In genomic region chr6:9307187-9307586, GRCh38 we compare ENCODE assay signal across 24 cellular contexts.
"Had no signal": no experiment of that assay in that cellular context is flagged by ENCODE, and none has a peak within 500 bp of the region (broad histone marks: within the 10 kb centered on the region; RNA-seq: fewer than 3 reads in every experiment).

No MANE protein-coding gene starts in this region.

- DNase-seq: stimulated activated CD4-positive, alpha-beta T cell treated with anti-CD3 and anti-CD28 coated beads, Interleukin-2, amount 100 ng/mL, for 48 hours; stimulated activated CD4-positive, alpha-beta T cell treated with anti-CD3 and anti-CD28 coated beads, Interleukin-4, amount 100 ng/mL, for 1 hour; stimulated activated CD4-positive, alpha-beta T cell treated with anti-CD3 and anti-CD28 coated beads, Interleukin-4, amount 100 ng/mL, for 24 hours; stimulated activated CD4-positive, alpha-beta T cell treated with anti-CD3 and anti-CD28 coated beads, Interleukin-4, amount 100 ng/mL, for 4 hours; stimulated activated CD8-positive, alpha-beta memory T cell treated with anti-CD3 and anti-CD28 coated beads, Interleukin-4, amount 100 ng/mL, for 48 hours; stimulated activated naive B cell treated with anti-CD40 and anti-IgM and Interleukin-4, amounts not matched to agents 10 μg/mL and 1 μg/mL and 100 μg/mL, for 72 hours; stimulated activated naive CD4-positive, alpha-beta T cell; stimulated activated naive CD4-positive, alpha-beta T cell treated with Interleukin-2 at 50 U/mL for 16 hours; stimulated activated naive CD8-positive, alpha-beta T cell treated with anti-CD3 and anti-CD28 coated beads, Interleukin-15, amount 100 ng/mL, for 72 hours; stimulated activated naive CD8-positive, alpha-beta T cell treated with anti-CD3 and anti-CD28 coated beads, Interleukin-15, Interleukin-2, amounts not matched to agents 100 U/mL and 50 U/mL, for 24 hours; stomach; substantia nigra; testis; thyroid gland; tibial artery; transverse colon; upper lobe of right lung; uterus had no signal

- H3K4me1 ChIP-seq: stomach, testis, thyroid gland, tibial artery, tibial nerve, transverse colon, upper lobe of left lung, upper lobe of right lung, uterus, vagina had no signal

- H3K9me3 ChIP-seq: stomach, testis, thoracic aorta, thyroid gland, tibial artery, tibial nerve, transverse colon, upper lobe of left lung, upper lobe of right lung, uterus, vagina had no signal

- H3K27me3 ChIP-seq: stomach, testis, thyroid gland, tibial artery, tibial nerve, transverse colon, upper lobe of left lung, upper lobe of right lung, uterus, vagina had no signal

- ATAC-seq: stimulated activated effector memory CD8-positive, alpha-beta T cell treated with anti-CD3 and anti-CD28 coated beads, Interleukin-12 subunit alpha, Interleukin-12 subunit beta, amount 100 ng/mL, for 72 hours; stimulated activated memory B cell treated with anti-CD40 and anti-IgM and Interleukin-4, amounts not matched to agents 10 μg/mL and 1 μg/mL and 100 μg/mL, for 72 hours; stimulated activated naive B cell treated with anti-CD40 and anti-IgM and Interleukin-4, amounts not matched to agents 10 μg/mL and 1 μg/mL and 100 μg/mL, for 72 hours; stimulated activated naive CD8-positive, alpha-beta T cell treated with anti-CD3 and anti-CD28 coated beads, Interleukin-15, amount 100 ng/mL, for 72 hours; stimulated activated naive CD8-positive, alpha-beta T cell treated with anti-CD3 and anti-CD28 coated beads, Interleukin-15, Interleukin-2, amounts not matched to agents 100 U/mL and 50 U/mL, for 24 hours; upper lobe of right lung had no signal

- H3K27ac ChIP-seq: stomach, testis, thoracic aorta, thyroid gland, tibial artery, tibial nerve, transverse colon, upper lobe of left lung, upper lobe of right lung, uterus, vagina had no signal

- H3K36me3 ChIP-seq: stomach, thoracic aorta, thyroid gland, tibial artery, tibial nerve, transverse colon, upper lobe of left lung, upper lobe of right lung, uterus, vagina had no signal

- H3K4me3 ChIP-seq: stomach, thoracic aorta, thyroid gland, tibial artery, tibial nerve, transverse colon, upper lobe of left lung, upper lobe of right lung, uterus, vagina had no signal
